In genomic region chr10:86670876-86671275, GRCh38 we compare ENCODE assay signal across 20 cellular contexts. TPM values are rescaled to one million over a fixed set of nuclear protein-coding genes. Genes with fewer than 3 reads are reported as not detected.
A peak's percentile ranks its signal among the peaks of the same experiment; 100 is the strongest.
DNase-seq lines count a peak whose midpoint lies in the region; FAIRE-seq and TF ChIP-seq lines count a peak whose summit lies in the region.
"Had no signal": no experiment of that assay in that cellular context is flagged by ENCODE, and none has a peak within 500 bp of the region (broad histone marks: within the 10 kb centered on the region; RNA-seq: fewer than 3 reads in every experiment).

No MANE protein-coding gene starts in this region.

- H4K91ac ChIP-seq in H1 (replicated peaks; ENCODE audit: insufficient read length, low read length) = no peak overlapping the region

- intact Hi-C loops in PC-9 (cut with micrococcal nuclease; ENCODE audit: unreplicated experiment) = no loop called here

- CTCF ChIA-PET in PC-9 (lab: Charles Lee) (no interaction called here), H1 (lab: Charles Lee; ENCODE audit: partially characterized antibody) (interaction anchor here (0.7 to 2.7 kb wide), 6 partner anchors 10 to 268 kb away, joined by 3 to 18 read pairs (median 6); no protein-coding TSS in a partner anchor)

- no peak overlapping the region for H3K14ac ChIP-seq in H1 (ENCODE audit: insufficient read length)

- no peak for TF ChIP-seq RAD21 in H1 (IDR thresholded peaks at IDR 0.05 in 1 of 2, conservative IDR thresholded peaks at IDR 0.05 in 1 of 2; ENCODE audit: low read depth in 2 of 2, low read length in 2 of 2)

- TF ChIP-seq CTCF in PC-9 (conservative IDR thresholded peaks at IDR 0.05) (no peak), H1 (IDR thresholded peaks at IDR 0.05; ENCODE audit: control extremely low read depth in 1 of 3, insufficient read depth in 1 of 3, low read depth in 1 of 3, low read length in 3 of 3) (no peak)

- DNase-seq in PC-9 = no peak
- DNase-seq in H1 (ENCODE audit: low read depth in 1 of 2, low spot score in 2 of 2) = no peak
- no peak for DNase-seq in substantia nigra (lab: John Stamatoyannopoulos, UW)
- no peak for DNase-seq in NCI-H510A (lab: John Stamatoyannopoulos, UW)
- DNase-seq in NCI-H1436 treated with DMSO at 0.1 percent for 48 hours (lab: John Stamatoyannopoulos, UW) = no peak
- no peak for DNase-seq in H54 (ENCODE audit: insufficient read length, low spot score)
- DNase-seq in AML-193 (lab: John Stamatoyannopoulos, UW) = no peak
- DNase-seq: activated CD4-positive, alpha-beta memory T cell treated with anti-CD3 and anti-CD28 coated beads for 36 hours; activated CD4-positive, CD25-positive, alpha-beta regulatory T cell; CD4-positive, CD25-positive, alpha-beta regulatory T cell; cortex of kidney; hippocampal formation; NCI-H1105 treated with DMSO at 0.1 percent for 48 hours; NCI-H526 treated with DMSO at 0.1 percent for 48 hours had no signal

- 0 out of 2 replicates have a peak overlapping the region, but pooled peaks have one; percentile 61 for H2BK15ac ChIP-seq in H1 (ENCODE audit: low read length)

- H3K23me2 ChIP-seq in H1 (ENCODE audit: low read depth, low read length) = no peaks in the 10 kb centered on the region

- no peak for TF ChIP-seq EP300 in H1 (IDR thresholded peaks at IDR 0.05; ENCODE audit: borderline replicate concordance in 1 of 2, low read depth in 2 of 2, low read length in 2 of 2)

- H3K18ac ChIP-seq in H1 (ENCODE audit: extremely low read depth, low read length) = peak overlapping the region; percentile 15

- no peak overlapping the region for H3K4me3 ChIP-seq in PC-9
- no peak overlapping the region for H3K4me3 ChIP-seq in H1 (ENCODE audit: extremely low read depth in 1 of 4, insufficient read depth in 2 of 4, low read depth in 3 of 4, low read length in 4 of 4)
- peak overlapping the region; percentile 45 to 85 for H3K4me3 ChIP-seq in muscle layer of colon (ENCODE audit: low read depth in 1 of 2, low read length in 2 of 2)

- BruUV-seq in PC-9 (replicated peaks; lab: Mats Ljungman, UMichigan) = no TSS peak

- H3K9ac ChIP-seq in H1 (replicated peaks in 1 of 4; ENCODE audit: extremely low read depth in 1 of 4, low read depth in 3 of 4, low read length in 3 of 4) (no peak overlapping the region), muscle layer of colon (ENCODE audit: low read length) (peak overlapping the region; percentile 90)

- no peak overlapping the region for H2AK5ac ChIP-seq in H1 (ENCODE audit: low read depth, low read length)

- POLR2A ChIA-PET in PC-9 (lab: Charles Lee; ENCODE audit: unreplicated experiment) = no interaction called here
- POLR2A ChIA-PET in H1 (lab: Charles Lee; ENCODE audit: partially characterized antibody) = interaction anchor here (1.0 to 1.1 kb wide), 2 partner anchors 29 to 264 kb away, joined by 3 to 5 read pairs; no protein-coding TSS in a partner anchor

- H4K8ac ChIP-seq in H1 (ENCODE audit: extremely low read depth, insufficient read depth, low read length) = no peak overlapping the region

- H3K23ac ChIP-seq in H1 (ENCODE audit: insufficient read length) = no peak overlapping the region

- H3K79me2 ChIP-seq in PC-9 (ENCODE audit: low read depth) = no peaks in the 10 kb centered on the region
- no peaks in the 10 kb centered on the region for H3K79me2 ChIP-seq in H1 (ENCODE audit: control insufficient read depth in 1 of 2, insufficient read depth in 2 of 2, low read length in 2 of 2)

- H2BK5ac ChIP-seq in H1 (ENCODE audit: low read depth, low read length) = peak overlapping the region; percentile 20; the same call in 1 of the 2 replicates

- H3K4ac ChIP-seq in H1 (replicated peaks; ENCODE audit: insufficient read length, low read depth, low read length) = peak overlapping the region; percentile 69

- no peak overlapping the region for H4K5ac ChIP-seq in H1 (ENCODE audit: insufficient read length, low read depth, low read length)

- peak overlapping the region; percentile 43; the same call in 1 of the 2 replicates for H2BK12ac ChIP-seq in H1 (ENCODE audit: low read depth, low read length)

- H2BK20ac ChIP-seq in H1 (ENCODE audit: low read length) = peak overlapping the region; percentile 32; the same call in 1 of the 2 replicates

- H3K9me2 ChIP-seq in PC-9 (ENCODE audit: insufficient read depth) = no peaks in the 10 kb centered on the region

- H3K27me3 ChIP-seq in PC-9 (ENCODE audit: insufficient read depth, low read depth) (no peaks in the 10 kb centered on the region), H1 (replicated peaks in 1 of 4; ENCODE audit: control insufficient read depth in 3 of 4, extremely low read depth in 1 of 4, insufficient read depth in 3 of 4, low read length in 3 of 4) (no peaks in the 10 kb centered on the region), muscle layer of colon (ENCODE audit: control insufficient read depth in 1 of 2, insufficient read depth in 2 of 2, low read length in 2 of 2) (no peaks in the 10 kb centered on the region)

- H2BK120ac ChIP-seq in H1 (replicated peaks; ENCODE audit: low read depth, low read length) = no peak overlapping the region

- no peak overlapping the region for H3K56ac ChIP-seq in H1 (replicated peaks; ENCODE audit: insufficient read length, low read depth, low read length)

- WGBS in H1 (ENCODE audit: extremely low coverage in 1 of 2, insufficient coverage in 1 of 2, insufficient read length in 1 of 2, insufficient replicate concordance in 2 of 2, low coverage in 1 of 2, low lambda C conversion rate in 2 of 2, missing lambda C conversion rate in 1 of 2), 2 experiments = 97% methylated on average over 8 of the region's 8 CpGs; no CpG with 5 or more reads in 1 of the 2 experiments

- H2AFZ ChIP-seq in PC-9 (no peak overlapping the region), H1 (ENCODE audit: low read length) (no peak overlapping the region)

- H3K9me3 ChIP-seq in PC-9 (ENCODE audit: insufficient read depth, low read depth) = no peaks in the 10 kb centered on the region
- H3K9me3 ChIP-seq in H1 (ENCODE audit: insufficient read depth in 2 of 2, low read depth in 1 of 2, low read length in 1 of 2) = no peaks in the 10 kb centered on the region
- H3K9me3 ChIP-seq in muscle layer of colon (ENCODE audit: low read length) = no peaks in the 10 kb centered on the region

- H3K4me1 ChIP-seq in PC-9 (replicated peaks; ENCODE audit: insufficient read depth) = peaks cover 85% of the 10 kb centered on the region
- H3K4me1 ChIP-seq in H1 (replicated peaks in 1 of 4; ENCODE audit: control insufficient read depth in 3 of 4, insufficient read depth in 4 of 4, low read length in 3 of 4) = peaks cover 3 to 43% (median 25%) of the 10 kb centered on the region in 4 experiments
- peaks cover 65% of the 10 kb centered on the region for H3K4me1 ChIP-seq in muscle layer of colon (ENCODE audit: insufficient read depth, low read length)

- no peak for TF ChIP-seq POLR2A in H1 (IDR thresholded peaks at IDR 0.05; ENCODE audit: control extremely low read depth in 1 of 2, low read depth in 2 of 2, low read length in 2 of 2)
- no peak for TF ChIP-seq POLR2A in H54 (IDR thresholded peaks at IDR 0.05; ENCODE audit: low read depth, low read length)

- H3K27ac ChIP-seq in PC-9 (no peak overlapping the region), H1 (ENCODE audit: low read depth, low read length) (no peak overlapping the region), muscle layer of colon (ENCODE audit: low read depth, low read length) (peak overlapping the region; percentile 90), substantia nigra (ENCODE audit: low read depth, low read length, poor library complexity, severe bottlenecking) (peak overlapping the region; percentile 97)
- H3K27ac ChIP-seq: RWPE1 had no signal

- FAIRE-seq in H1 (lab: Jason Lieb, UNC) (no peak), H54 (lab: Jason Lieb, UNC) (no peak)
- FAIRE-seq: endometrium had no signal

- no peaks in the 10 kb centered on the region for H3K79me1 ChIP-seq in H1 (ENCODE audit: low read depth, low read length)

- H3K36me3 ChIP-seq in PC-9 (ENCODE audit: low read depth) (no peaks in the 10 kb centered on the region), H1 (ENCODE audit: control insufficient read depth in 2 of 4, insufficient read depth in 4 of 4, low read length in 3 of 4) (no peaks in the 10 kb centered on the region), muscle layer of colon (ENCODE audit: insufficient read depth, low read length) (no peaks in the 10 kb centered on the region)

- H3K4me2 ChIP-seq in PC-9 (peak overlapping the region; percentile 72), H1 (ENCODE audit: insufficient read depth in 1 of 2, low read depth in 2 of 2, low read length in 2 of 2) (no peak overlapping the region)

- H4K20me1 ChIP-seq in PC-9 (ENCODE audit: insufficient read depth) = no peaks in the 10 kb centered on the region
- no peaks in the 10 kb centered on the region for H4K20me1 ChIP-seq in H1 (replicated peaks in 1 of 2; ENCODE audit: control insufficient read depth in 1 of 2, insufficient read depth in 2 of 2, low read length in 2 of 2)

- H3F3A ChIP-seq in PC-9 (ENCODE audit: insufficient read depth, low read depth) = peaks cover 12% of the 10 kb centered on the region; the same call in 1 of the 2 replicates

TF ChIP-seq in H1, 55 proteins besides CTCF, POLR2A, EP300 and RAD21 (continues in another document):
- TF ChIP-seq YY1 (IDR thresholded peaks at IDR 0.05; ENCODE audit: low read depth, low read length) (no peak), ZNF274 (IDR thresholded peaks at IDR 0.05; ENCODE audit: borderline replicate concordance, extremely low read depth, low read length) (no peak), RFX5 (IDR thresholded peaks at IDR 0.05; ENCODE audit: borderline replicate concordance, low read depth, low read length) (no peak)

RNA-seq across cellular contexts. Expression of gene LDB3, which starts 2.6 kb away (rescaled TPM):
- 0.63 and 0.73 TPM in 2 replicates for total RNA-seq in PC-9 (2021)
- 0.40 and 0.43 TPM in 2 replicates for total RNA-seq in H1 (2021; fragmentation: NEBNext Ultra II Directional; extraction: Animal tissue kit (Norgen Biotek cat#: 25700))
- polyA plus RNA-seq in H1 (2011; rRNA removed) = 0.17 and 0.20 TPM in 2 replicates
- polyA plus RNA-seq in H1 (2011; cell fraction: cytosol; rRNA removed) = 0.28 TPM
- 0.20 TPM for polyA plus RNA-seq in H1 (2011; cell fraction: nucleus; rRNA removed)
- 0.35 to 0.62 TPM (median 0.59 TPM) in 4 replicates for polyA plus RNA-seq in H1 (2012, experiment 1 of 2)
- polyA plus RNA-seq in H1 (2012, experiment 2 of 2) = 0.17 TPM
- 0.55 TPM for polyA plus RNA-seq in H1 (2013, experiment 1 of 2)
- 0.74 TPM for polyA plus RNA-seq in H1 (2013, experiment 2 of 2)
- 0.49 and 1.2 TPM in 2 replicates for polyA minus RNA-seq in H1 (2011; rRNA and poly(A)+ RNA removed)
- polyA minus RNA-seq in H1 (2011; cell fraction: cytosol; rRNA and poly(A)+ RNA removed) = 0.29 TPM
- 1.1 TPM for polyA minus RNA-seq in H1 (2011; cell fraction: nucleus; rRNA and poly(A)+ RNA removed)
- total RNA-seq: CD4-positive, CD25-positive, alpha-beta regulatory T cell; lung microvascular endothelial cell had no signal
- polyA plus RNA-seq: CD4-positive, CD25-positive, alpha-beta regulatory T cell had no signal

RNA-seq across cellular contexts. Expression of gene OPN4, which starts 16.5 kb away (rescaled TPM):
- total RNA-seq in PC-9 (2021) = 0.15 and 0.23 TPM in 2 replicates
- not detected in 2 replicates for total RNA-seq in H1 (2021; fragmentation: NEBNext Ultra II Directional; extraction: Animal tissue kit (Norgen Biotek cat#: 25700))
- not detected in 2 replicates for polyA plus RNA-seq in H1 (2011; rRNA removed)
- polyA plus RNA-seq in H1 (2011; cell fraction: cytosol; rRNA removed) = not detected
- polyA plus RNA-seq in H1 (2011; cell fraction: nucleus; rRNA removed) = not detected
- not detected in 4 replicates for polyA plus RNA-seq in H1 (2012, experiment 1 of 2)
- not detected for polyA plus RNA-seq in H1 (2012, experiment 2 of 2)
- not detected for polyA plus RNA-seq in H1 (2013, experiment 1 of 2)
- polyA plus RNA-seq in H1 (2013, experiment 2 of 2) = not detected
- polyA minus RNA-seq in H1 (2011; rRNA and poly(A)+ RNA removed) = not detected in 2 replicates
- not detected for polyA minus RNA-seq in H1 (2011; cell fraction: cytosol; rRNA and poly(A)+ RNA removed)
- not detected for polyA minus RNA-seq in H1 (2011; cell fraction: nucleus; rRNA and poly(A)+ RNA removed)
- total RNA-seq: activated CD4-positive, alpha-beta memory T cell treated with anti-CD3 and anti-CD28 coated beads for 36 hours; CD4-positive, CD25-positive, alpha-beta regulatory T cell; lung microvascular endothelial cell; myocyte; osteoblast had no signal
- polyA plus RNA-seq: CD4-positive, CD25-positive, alpha-beta regulatory T cell had no signal

Comparison
In these comparisons a context has a peak if more than half of its experiments do, and no peak if none do; other contexts are left out.
1. H3K27ac ChIP-seq: peak in muscle layer of colon (single experiment) and substantia nigra (single experiment); none in PC-9 (single experiment) and H1 (single experiment).
2. H3K4me3 ChIP-seq: peak in muscle layer of colon (2 of 2); none in PC-9 (single experiment) and H1 (0 of 4).